8 cellular contexts compared by ENCODE assay signal in genomic region chr2:69770193-69770702, GRCh38. TPM values are rescaled to one million over a fixed set of nuclear protein-coding genes. Genes with fewer than 3 reads are reported as not detected.
A peak's percentile ranks its signal among the peaks of the same experiment; 100 is the strongest.
DNase-seq lines count a peak whose midpoint lies in the region; ATAC-seq lines count a peak whose summit lies in the region.

No MANE protein-coding gene starts in this region.

- peak overlapping the region in 8 of 11 experiments; percentile 26 to 86 (median 69); a peak in 14 of 22 replicates for H3K27ac ChIP-seq in BLaER1 treated with 17β-estradiol and CSF1 and Interleukin-3, amounts not matched to agents 10 nM and 100 nM

- intact Hi-C loops in Right ventricle myocardium superior (cut with DNase I): no loop called here

- H4K20me1 ChIP-seq in BLaER1 treated with 17β-estradiol and CSF1 and Interleukin-3, amounts not matched to agents 10 nM and 100 nM: peaks cover 0 to 1% (median 0%) of the 10 kb centered on the region in 11 experiments; a peak in 1 of 22 replicates

- peaks cover 0 to 6% (median 0%) of the 10 kb centered on the region in 11 experiments; a peak in 3 of 22 replicates for H3K36me3 ChIP-seq in BLaER1 treated with 17β-estradiol and CSF1 and Interleukin-3, amounts not matched to agents 10 nM and 100 nM

- H3K4me1 ChIP-seq in BLaER1 treated with 17β-estradiol and CSF1 and Interleukin-3, amounts not matched to agents 10 nM and 100 nM: peaks cover 24 to 99% (median 47%) of the 10 kb centered on the region in 10 experiments

- ATAC-seq in Right ventricle myocardium superior (ENCODE audit: poor library complexity): peak; percentile 78
- ATAC-seq in HG03342 (IDR thresholded peaks at IDR 0.05; ENCODE audit: unreplicated experiment): no peak
- ATAC-seq in GM21390 (IDR thresholded peaks at IDR 0.05; ENCODE audit: unreplicated experiment): no peak

- H3K4me2 ChIP-seq in BLaER1 treated with 17β-estradiol and CSF1 and Interleukin-3, amounts not matched to agents 10 nM and 100 nM: peak overlapping the region in 8 of 11 experiments; percentile 4 to 82 (median 72); a peak in 15 of 22 replicates

- no peak overlapping the region for H3K4me3 ChIP-seq in BLaER1 treated with 17β-estradiol and CSF1 and Interleukin-3, amounts not matched to agents 10 nM and 100 nM

- H3K27me3 ChIP-seq in BLaER1 treated with 17β-estradiol and CSF1 and Interleukin-3, amounts not matched to agents 10 nM and 100 nM: no peaks in the 10 kb centered on the region

- peak overlapping the region in 7 of 11 experiments; percentile 9 to 66 (median 53); a peak in 10 of 22 replicates for H3K9ac ChIP-seq in BLaER1 treated with 17β-estradiol and CSF1 and Interleukin-3, amounts not matched to agents 10 nM and 100 nM

- H3K9me3 ChIP-seq in BLaER1 treated with 17β-estradiol and CSF1 and Interleukin-3, amounts not matched to agents 10 nM and 100 nM (replicated peaks in 1 of 11): peaks cover 0 to 8% (median 2%) of the 10 kb centered on the region in 11 experiments; a peak in 8 of 22 replicates

- DNase-seq in HS-5 (ENCODE audit: low read depth) (peak; percentile 71), Right ventricle myocardium superior (no peak), OCI-M2 (lab: John Stamatoyannopoulos, UW; ENCODE audit: unreplicated experiment) (no peak)
- peak; percentile 46 for DNase-seq in activated T-cell treated with anti-CD3 and anti-CD28 coated beads, Interleukin-2, amount 50 U/mL, for 48 hours
- peak; percentile 5 for DNase-seq in stimulated activated CD8-positive, alpha-beta memory T cell treated with anti-CD3 and anti-CD28 coated beads, Interleukin-12 subunit alpha, Interleukin-12 subunit beta, amount 100 ng/mL, for 4 hours (ENCODE audit: low read depth)

RNA-seq across cellular contexts. Expression of gene ANXA4, which starts 28.3 kb away (rescaled TPM):
- 22.5 TPM for total RNA-seq in Right ventricle myocardium superior

RNA-seq across cellular contexts. Expression of gene GMCL1, which starts 59.2 kb away (rescaled TPM):
- total RNA-seq in Right ventricle myocardium superior: 4.1 TPM

Comparison
In these comparisons a context has a peak if more than half of its experiments do, and no peak if none do; other contexts are left out.
1. DNase-seq: peak in HS-5 (single experiment), activated T-cell treated with anti-CD3 and anti-CD28 coated beads, Interleukin-2, amount 50 U/mL, for 48 hours (2 of 2) and stimulated activated CD8-positive, alpha-beta memory T cell treated with anti-CD3 and anti-CD28 coated beads, Interleukin-12 subunit alpha, Interleukin-12 subunit beta, amount 100 ng/mL, for 4 hours (single experiment); none in Right ventricle myocardium superior (single experiment) and OCI-M2 (single experiment).